Comparison of ENCODE assay signal across 1 cellular context in the genomic region with DNA sequence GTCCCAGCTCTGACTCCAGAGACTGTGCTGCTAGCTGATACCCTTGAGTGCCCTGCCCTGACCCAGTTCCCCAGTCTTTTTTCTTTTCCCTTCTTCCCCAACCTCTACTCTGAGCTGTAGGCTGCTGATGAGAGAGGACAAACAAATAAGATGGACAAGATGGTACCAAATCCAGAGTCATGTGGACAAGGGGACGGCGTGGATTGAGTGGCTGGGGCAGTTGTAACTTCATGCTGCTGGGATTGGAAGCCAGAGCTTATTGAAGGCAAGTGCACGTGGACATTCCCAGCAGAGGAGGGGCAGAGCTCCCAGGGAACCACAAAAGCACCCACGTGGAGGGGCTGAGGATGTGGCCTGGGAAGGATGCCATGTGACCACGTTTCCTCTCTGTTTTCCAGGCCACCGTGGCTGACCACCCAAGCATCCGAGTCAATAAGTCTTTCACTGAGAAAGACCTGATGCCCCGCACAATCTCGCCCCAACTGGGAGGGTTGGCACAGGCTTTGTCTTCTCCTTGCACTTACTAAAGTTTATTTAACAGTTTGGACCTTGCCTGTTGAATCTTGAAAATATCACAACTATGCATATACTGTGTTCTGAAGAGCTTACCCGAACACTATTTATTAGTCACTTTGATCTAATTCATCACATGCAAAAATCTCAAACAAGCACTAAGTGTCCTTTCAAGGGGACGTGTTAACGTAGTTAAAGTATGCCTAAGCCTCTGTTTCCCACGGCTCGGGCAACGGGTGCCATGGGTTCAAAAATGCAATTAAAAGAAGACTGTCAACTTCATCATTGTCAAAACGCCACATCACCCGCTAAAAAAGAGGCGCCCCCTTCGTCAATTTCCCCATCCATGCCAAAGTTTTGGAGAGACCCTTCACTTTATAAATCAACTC.
TF ChIP-seq lines count a peak whose summit lies in the region.

No MANE protein-coding gene starts in this region.

TF ChIP-seq in GM23338, 12 proteins besides CTCF, POLR2A, EP300 and RAD21:
- TF ChIP-seq, protein P1, sequence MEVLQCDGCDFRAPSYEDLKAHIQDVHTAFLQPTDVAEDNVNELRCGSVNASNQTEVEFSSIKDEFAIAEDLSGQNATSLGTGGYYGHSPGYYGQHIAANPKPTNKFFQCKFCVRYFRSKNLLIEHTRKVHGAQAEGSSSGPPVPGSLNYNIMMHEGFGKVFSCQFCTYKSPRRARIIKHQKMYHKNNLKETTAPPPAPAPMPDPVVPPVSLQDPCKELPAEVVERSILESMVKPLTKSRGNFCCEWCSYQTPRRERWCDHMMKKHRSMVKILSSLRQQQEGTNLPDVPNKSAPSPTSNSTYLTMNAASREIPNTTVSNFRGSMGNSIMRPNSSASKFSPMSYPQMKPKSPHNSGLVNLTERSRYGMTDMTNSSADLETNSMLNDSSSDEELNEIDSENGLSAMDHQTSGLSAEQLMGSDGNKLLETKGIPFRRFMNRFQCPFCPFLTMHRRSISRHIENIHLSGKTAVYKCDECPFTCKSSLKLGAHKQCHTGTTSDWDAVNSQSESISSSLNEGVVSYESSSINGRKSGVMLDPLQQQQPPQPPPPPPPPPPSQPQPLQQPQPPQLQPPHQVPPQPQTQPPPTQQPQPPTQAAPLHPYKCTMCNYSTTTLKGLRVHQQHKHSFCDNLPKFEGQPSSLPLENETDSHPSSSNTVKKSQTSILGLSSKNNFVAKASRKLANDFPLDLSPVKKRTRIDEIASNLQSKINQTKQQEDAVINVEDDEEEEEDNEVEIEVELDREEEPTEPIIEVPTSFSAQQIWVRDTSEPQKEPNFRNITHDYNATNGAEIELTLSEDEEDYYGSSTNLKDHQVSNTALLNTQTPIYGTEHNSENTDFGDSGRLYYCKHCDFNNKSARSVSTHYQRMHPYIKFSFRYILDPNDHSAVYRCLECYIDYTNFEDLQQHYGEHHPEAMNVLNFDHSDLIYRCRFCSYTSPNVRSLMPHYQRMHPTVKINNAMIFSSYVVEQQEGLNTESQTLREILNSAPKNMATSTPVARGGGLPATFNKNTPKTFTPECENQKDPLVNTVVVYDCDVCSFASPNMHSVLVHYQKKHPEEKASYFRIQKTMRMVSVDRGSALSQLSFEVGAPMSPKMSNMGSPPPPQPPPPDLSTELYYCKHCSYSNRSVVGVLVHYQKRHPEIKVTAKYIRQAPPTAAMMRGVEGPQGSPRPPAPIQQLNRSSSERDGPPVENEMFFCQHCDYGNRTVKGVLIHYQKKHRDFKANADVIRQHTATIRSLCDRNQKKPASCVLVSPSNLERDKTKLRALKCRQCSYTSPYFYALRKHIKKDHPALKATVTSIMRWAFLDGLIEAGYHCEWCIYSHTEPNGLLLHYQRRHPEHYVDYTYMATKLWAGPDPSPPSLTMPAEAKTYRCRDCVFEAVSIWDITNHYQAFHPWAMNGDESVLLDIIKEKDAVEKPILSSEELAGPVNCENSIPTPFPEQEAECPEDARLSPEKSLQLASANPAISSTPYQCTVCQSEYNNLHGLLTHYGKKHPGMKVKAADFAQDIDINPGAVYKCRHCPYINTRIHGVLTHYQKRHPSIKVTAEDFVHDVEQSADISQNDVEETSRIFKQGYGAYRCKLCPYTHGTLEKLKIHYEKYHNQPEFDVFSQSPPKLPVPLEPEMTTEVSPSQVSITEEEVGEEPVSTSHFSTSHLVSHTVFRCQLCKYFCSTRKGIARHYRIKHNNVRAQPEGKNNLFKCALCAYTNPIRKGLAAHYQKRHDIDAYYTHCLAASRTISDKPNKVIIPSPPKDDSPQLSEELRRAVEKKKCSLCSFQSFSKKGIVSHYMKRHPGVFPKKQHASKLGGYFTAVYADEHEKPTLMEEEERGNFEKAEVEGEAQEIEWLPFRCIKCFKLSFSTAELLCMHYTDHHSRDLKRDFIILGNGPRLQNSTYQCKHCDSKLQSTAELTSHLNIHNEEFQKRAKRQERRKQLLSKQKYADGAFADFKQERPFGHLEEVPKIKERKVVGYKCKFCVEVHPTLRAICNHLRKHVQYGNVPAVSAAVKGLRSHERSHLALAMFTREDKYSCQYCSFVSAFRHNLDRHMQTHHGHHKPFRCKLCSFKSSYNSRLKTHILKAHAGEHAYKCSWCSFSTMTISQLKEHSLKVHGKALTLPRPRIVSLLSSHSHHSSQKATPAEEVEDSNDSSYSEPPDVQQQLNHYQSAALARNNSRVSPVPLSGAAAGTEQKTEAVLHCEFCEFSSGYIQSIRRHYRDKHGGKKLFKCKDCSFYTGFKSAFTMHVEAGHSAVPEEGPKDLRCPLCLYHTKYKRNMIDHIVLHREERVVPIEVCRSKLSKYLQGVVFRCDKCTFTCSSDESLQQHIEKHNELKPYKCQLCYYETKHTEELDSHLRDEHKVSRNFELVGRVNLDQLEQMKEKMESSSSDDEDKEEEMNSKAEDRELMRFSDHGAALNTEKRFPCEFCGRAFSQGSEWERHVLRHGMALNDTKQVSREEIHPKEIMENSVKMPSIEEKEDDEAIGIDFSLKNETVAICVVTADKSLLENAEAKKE (CRISPR knock-in tag; IDR thresholded peaks at IDR 0.05): no peak
- TF ChIP-seq JUNB (IDR thresholded peaks at IDR 0.05; ENCODE audit: unreplicated experiment): no peak
- TF ChIP-seq NANOG (IDR thresholded peaks at IDR 0.05; ENCODE audit: borderline replicate concordance): no peak
- TF ChIP-seq, protein P2, sequence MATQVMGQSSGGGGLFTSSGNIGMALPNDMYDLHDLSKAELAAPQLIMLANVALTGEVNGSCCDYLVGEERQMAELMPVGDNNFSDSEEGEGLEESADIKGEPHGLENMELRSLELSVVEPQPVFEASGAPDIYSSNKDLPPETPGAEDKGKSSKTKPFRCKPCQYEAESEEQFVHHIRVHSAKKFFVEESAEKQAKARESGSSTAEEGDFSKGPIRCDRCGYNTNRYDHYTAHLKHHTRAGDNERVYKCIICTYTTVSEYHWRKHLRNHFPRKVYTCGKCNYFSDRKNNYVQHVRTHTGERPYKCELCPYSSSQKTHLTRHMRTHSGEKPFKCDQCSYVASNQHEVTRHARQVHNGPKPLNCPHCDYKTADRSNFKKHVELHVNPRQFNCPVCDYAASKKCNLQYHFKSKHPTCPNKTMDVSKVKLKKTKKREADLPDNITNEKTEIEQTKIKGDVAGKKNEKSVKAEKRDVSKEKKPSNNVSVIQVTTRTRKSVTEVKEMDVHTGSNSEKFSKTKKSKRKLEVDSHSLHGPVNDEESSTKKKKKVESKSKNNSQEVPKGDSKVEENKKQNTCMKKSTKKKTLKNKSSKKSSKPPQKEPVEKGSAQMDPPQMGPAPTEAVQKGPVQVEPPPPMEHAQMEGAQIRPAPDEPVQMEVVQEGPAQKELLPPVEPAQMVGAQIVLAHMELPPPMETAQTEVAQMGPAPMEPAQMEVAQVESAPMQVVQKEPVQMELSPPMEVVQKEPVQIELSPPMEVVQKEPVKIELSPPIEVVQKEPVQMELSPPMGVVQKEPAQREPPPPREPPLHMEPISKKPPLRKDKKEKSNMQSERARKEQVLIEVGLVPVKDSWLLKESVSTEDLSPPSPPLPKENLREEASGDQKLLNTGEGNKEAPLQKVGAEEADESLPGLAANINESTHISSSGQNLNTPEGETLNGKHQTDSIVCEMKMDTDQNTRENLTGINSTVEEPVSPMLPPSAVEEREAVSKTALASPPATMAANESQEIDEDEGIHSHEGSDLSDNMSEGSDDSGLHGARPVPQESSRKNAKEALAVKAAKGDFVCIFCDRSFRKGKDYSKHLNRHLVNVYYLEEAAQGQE (IDR thresholded peaks at IDR 0.05; ENCODE audit: unreplicated experiment): no peak
- TF ChIP-seq EZH2phosphoT487 (IDR thresholded peaks at IDR 0.05; ENCODE audit: unreplicated experiment): no peak
